In genomic region chr6:63514488-63515173, GRCh38 we compare ENCODE assay signal across 2 cellular contexts.
TF ChIP-seq lines count a peak whose summit lies in the region.

No MANE protein-coding gene starts in this region.

TF ChIP-seq in GM12891, 5 proteins besides CTCF, POLR2A, EP300 and RAD21:
- TF ChIP-seq TAF1 (IDR thresholded peaks at IDR 0.05; ENCODE audit: low read depth, low read length) (no peak), PAX5 (IDR thresholded peaks at IDR 0.05; ENCODE audit: insufficient read depth, low read length, severe bottlenecking) (no peak), POLR2AphosphoS5 (IDR thresholded peaks at IDR 0.05; ENCODE audit: low read depth, low read length) (no peak), POU2F2 (IDR thresholded peaks at IDR 0.05; ENCODE audit: low read depth, low read length) (no peak), SPI1 (IDR thresholded peaks at IDR 0.05; ENCODE audit: low read depth, low read length) (no peak)
TF ChIP-seq in GM12891: peak in this region for 0.

TF ChIP-seq in H1, 55 proteins besides CTCF, POLR2A, EP300 and RAD21:
- TF ChIP-seq TAF1 (IDR thresholded peaks at IDR 0.05; ENCODE audit: low read depth, low read length) (no peak), EZH2 (IDR thresholded peaks at IDR 0.05; ENCODE audit: low read depth, low read length, severe bottlenecking) (no peak), SIX5 (IDR thresholded peaks at IDR 0.05; ENCODE audit: low read depth, low read length) (no peak), BRCA1 (IDR thresholded peaks at IDR 0.05; ENCODE audit: low read depth, low read length) (no peak)
TF ChIP-seq in H1: peak in this region for 0.
